12 cellular contexts compared by ENCODE assay signal in genomic region chrX:72621163-72621562, GRCh38. TPM values are rescaled to one million over a fixed set of nuclear protein-coding genes. Genes with fewer than 3 reads are reported as not detected.
DNase-seq lines count a peak whose midpoint lies in the region; ATAC-seq, FAIRE-seq and TF ChIP-seq lines count a peak whose summit lies in the region.
"Had no signal": no experiment of that assay in that cellular context is flagged by ENCODE, and none has a peak within 500 bp of the region (broad histone marks: within the 10 kb centered on the region; RNA-seq: fewer than 3 reads in every experiment).

No MANE protein-coding gene starts in this region.

- peaks cover 7% of the 10 kb centered on the region for H3K27me3 ChIP-seq in osteoblast (ENCODE audit: insufficient read depth, low read length)

- DNase-seq in Daoy (ENCODE audit: low read depth) = peak; percentile 0
- no peak for DNase-seq in HFFc6
- no peak for DNase-seq in osteoblast (ENCODE audit: insufficient read length, low spot score, missing footprints)
- DNase-seq in GM12891 (ENCODE audit: insufficient read length, low spot score) = no peak
- no peak for DNase-seq in SKM-1 (lab: John Stamatoyannopoulos, UW; ENCODE audit: unreplicated experiment)
- no peak for DNase-seq in inferior parietal cortex (ENCODE audit: extremely low spot score)
- DNase-seq in dedifferentiated amniotic fluid mesenchymal stem cell (ENCODE audit: extremely low spot score) = no peak
- DNase-seq: NCI-H748 treated with DMSO at 0.1 percent for 48 hours; stimulated activated naive CD4-positive, alpha-beta T cell had no signal

- FAIRE-seq in GM12891 (lab: Jason Lieb, UNC) = no peak
- FAIRE-seq: colon, G401.6 had no signal

- H3K9me3 Mint-ChIP-seq in HFFc6 = no peaks in the 10 kb centered on the region
- peaks cover 3% of the 10 kb centered on the region for H3K9me3 Mint-ChIP-seq in activated T-helper 17 cell treated with anti-CD3 and anti-CD28 coated beads, Interleukin-2, amount 50 U/mL, for 72 hours

- H3K4me3 ChIP-seq in osteoblast (ENCODE audit: insufficient read depth, low read length) = peak overlapping the region; percentile 39

- no peaks in the 10 kb centered on the region for H3K9me3 ChIP-seq in osteoblast (ENCODE audit: low read depth, low read length)

- no peak for TF ChIP-seq CTCF in HFFc6 (IDR thresholded peaks at IDR 0.05)
- TF ChIP-seq CTCF in osteoblast (IDR thresholded peaks at IDR 0.05; ENCODE audit: extremely low read depth, low read depth, low read length) = no peak

- peak overlapping the region; percentile 70 for H3K27ac Mint-ChIP-seq in HFFc6
- peak overlapping the region; percentile 99 for H3K27ac Mint-ChIP-seq in activated T-helper 17 cell treated with anti-CD3 and anti-CD28 coated beads, Interleukin-2, amount 50 U/mL, for 72 hours

- no peak for TF ChIP-seq POLR2A in GM12891 (IDR thresholded peaks at IDR 0.05; ENCODE audit: low read depth, low read length)

- H3K4me3 Mint-ChIP-seq in HFFc6 = peak overlapping the region; percentile 84; the same call in 1 of the 2 replicates
- H3K4me3 Mint-ChIP-seq in activated T-helper 17 cell treated with anti-CD3 and anti-CD28 coated beads, Interleukin-2, amount 50 U/mL, for 72 hours = peak overlapping the region; percentile 79

- H3K4me2 ChIP-seq in osteoblast (ENCODE audit: insufficient read depth, low read length) = peak overlapping the region; percentile 59

- H3K27me3 Mint-ChIP-seq in HFFc6 (ENCODE audit: insufficient read depth) = peaks cover 6% of the 10 kb centered on the region
- peaks cover 3% of the 10 kb centered on the region for H3K27me3 Mint-ChIP-seq in activated T-helper 17 cell treated with anti-CD3 and anti-CD28 coated beads, Interleukin-2, amount 50 U/mL, for 72 hours

- H3K4me1 ChIP-seq in osteoblast (ENCODE audit: insufficient read depth, low read length) = peaks cover 25% of the 10 kb centered on the region

- peak; percentile 57 for ATAC-seq in activated T-helper 17 cell treated with anti-CD3 and anti-CD28 coated beads, Interleukin-2, amount 50 U/mL, for 72 hours (replicated peaks)

- no peak overlapping the region for H2AFZ ChIP-seq in osteoblast (ENCODE audit: low read length)

- no peaks in the 10 kb centered on the region for H3K36me3 ChIP-seq in osteoblast (ENCODE audit: insufficient read depth, low read length)

- H3K79me2 ChIP-seq in osteoblast (ENCODE audit: insufficient read depth, low read length) = no peaks in the 10 kb centered on the region

- H3K36me3 Mint-ChIP-seq in HFFc6 (ENCODE audit: low read depth) = no peaks in the 10 kb centered on the region
- H3K36me3 Mint-ChIP-seq in activated T-helper 17 cell treated with anti-CD3 and anti-CD28 coated beads, Interleukin-2, amount 50 U/mL, for 72 hours (ENCODE audit: low read depth) = no peaks in the 10 kb centered on the region

- peak overlapping the region; percentile 74 for H3K27ac ChIP-seq in osteoblast (ENCODE audit: low read depth, low read length)

- peaks cover 36% of the 10 kb centered on the region for H3K4me1 Mint-ChIP-seq in HFFc6 (ENCODE audit: low read depth)
- peaks cover 15% of the 10 kb centered on the region for H3K4me1 Mint-ChIP-seq in activated T-helper 17 cell treated with anti-CD3 and anti-CD28 coated beads, Interleukin-2, amount 50 U/mL, for 72 hours

- no peaks in the 10 kb centered on the region for H4K20me1 ChIP-seq in osteoblast (ENCODE audit: insufficient read depth, low read length)

TF ChIP-seq in GM12891, 5 proteins besides CTCF, POLR2A, EP300 and RAD21:
- TF ChIP-seq POU2F2 (IDR thresholded peaks at IDR 0.05; ENCODE audit: low read depth, low read length) (no peak), PAX5 (IDR thresholded peaks at IDR 0.05; ENCODE audit: insufficient read depth, low read length, severe bottlenecking) (no peak), TAF1 (IDR thresholded peaks at IDR 0.05; ENCODE audit: low read depth, low read length) (no peak), SPI1 (IDR thresholded peaks at IDR 0.05; ENCODE audit: low read depth, low read length) (no peak), POLR2AphosphoS5 (IDR thresholded peaks at IDR 0.05; ENCODE audit: low read depth, low read length) (no peak)

RNA-seq across cellular contexts. Expression of gene HDAC8, which starts 48.5 kb away (rescaled TPM):
- 20.5 and 34.8 TPM in 2 replicates for total RNA-seq in Daoy (2014; rRNA removed; shearing (Covaris generic))
- total RNA-seq in HFFc6 (2021; fragmentation: NEBNext Ultra II Directional; extraction: Animal tissue kit (Norgen Biotek cat#: 25700)) = 10 to 100 TPM; 14.4 to 20.7 (median 17.8) TPM
- 10 to 100 TPM; 18.4 to 24.7 TPM for total RNA-seq in activated T-helper 17 cell treated with anti-CD3 and anti-CD28 coated beads, Interleukin-2, amount 50 U/mL, for 72 hours
- total RNA-seq in osteoblast = 24.6 and 27.1 TPM in 2 replicates
- 21.2 TPM for polyA plus RNA-seq in GM12891 (2012; ENCODE audit: low read depth, missing spikeins)
